ENCODE assay signal across 8 cellular contexts in the genomic region with DNA sequence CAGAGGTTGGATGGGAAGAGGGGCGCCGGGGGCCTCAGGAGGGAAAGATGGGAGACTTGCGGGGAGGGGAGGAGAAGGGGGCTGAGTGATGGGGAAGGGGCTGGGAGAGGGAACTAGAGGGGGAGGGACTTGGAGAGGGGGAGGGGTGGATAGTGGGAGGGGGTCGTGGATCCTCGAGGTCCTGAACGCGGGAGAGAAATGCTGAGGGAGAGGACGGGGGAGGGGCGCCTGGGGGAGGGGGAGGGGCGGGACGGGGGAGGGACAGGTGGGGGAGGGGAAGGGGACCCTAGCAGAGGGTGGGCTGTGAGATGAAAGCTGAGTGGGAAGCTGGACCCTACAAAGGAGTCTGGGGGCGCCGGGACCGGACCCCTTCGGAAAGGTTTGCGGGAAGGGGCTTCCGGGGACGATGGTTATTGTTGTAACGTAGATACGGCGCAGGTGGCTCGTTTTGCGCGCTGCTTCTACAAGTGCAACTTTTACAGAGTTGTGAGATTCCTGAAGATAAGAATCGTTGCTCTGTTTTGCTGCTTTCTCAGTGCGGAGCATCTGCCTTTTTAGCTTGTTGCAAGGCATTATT. TPM values are rescaled to one million over a fixed set of nuclear protein-coding genes. Genes with fewer than 3 reads are reported as not detected.
DNase-seq lines count a peak whose midpoint lies in the region; ATAC-seq and TF ChIP-seq lines count a peak whose summit lies in the region.

No MANE protein-coding gene starts in this region.

- ATAC-seq in GM19351 (IDR thresholded peaks at IDR 0.05; ENCODE audit: unreplicated experiment) = no peak
- no peak for ATAC-seq in GM21717 (IDR thresholded peaks at IDR 0.05; ENCODE audit: unreplicated experiment)
- ATAC-seq in GM21381 (IDR thresholded peaks at IDR 0.05; ENCODE audit: unreplicated experiment) = no peak

- H3K4me3 Mint-ChIP-seq in CD8-positive, alpha-beta memory T cell = peak overlapping the region; percentile 88 to 98 (median 91)

- H3K9ac ChIP-seq in liver (ENCODE audit: low read depth in 1 of 2, low read length in 2 of 2) = peak overlapping the region; percentile 61 to 90

- H3K27me3 ChIP-seq in CD8-positive, alpha-beta memory T cell (ENCODE audit: insufficient read depth, low read length, poor library complexity, severe bottlenecking) = no peaks in the 10 kb centered on the region
- no peaks in the 10 kb centered on the region for H3K27me3 ChIP-seq in liver (ENCODE audit: control insufficient read depth in 4 of 4, insufficient read depth in 4 of 4, low read length in 3 of 4)
- no peaks in the 10 kb centered on the region for H3K27me3 ChIP-seq in testis

- H3K27ac ChIP-seq in CD8-positive, alpha-beta memory T cell (ENCODE audit: low read depth, low read length) = peak overlapping the region; percentile 18
- H3K27ac ChIP-seq in angular gyrus (ENCODE audit: low read depth, low read length) = peak overlapping the region; percentile 76
- H3K27ac ChIP-seq in liver (ENCODE audit: low read depth in 1 of 2, low read length in 2 of 2) = peak overlapping the region; percentile 90
- H3K27ac ChIP-seq in testis = peak overlapping the region; percentile 81 to 89

- CTCF ChIA-PET in CD8-positive, alpha-beta memory T cell (lab: Charles Lee) = no interaction called here

- no peaks in the 10 kb centered on the region for H3K36me3 ChIP-seq in CD8-positive, alpha-beta memory T cell (ENCODE audit: insufficient read depth, low read length)
- H3K36me3 ChIP-seq in liver (ENCODE audit: control insufficient read depth in 4 of 4, insufficient read depth in 3 of 4, low read depth in 1 of 4, low read length in 3 of 4) (no peaks in the 10 kb centered on the region), testis (ENCODE audit: low read depth, missing control alignments) (no peaks in the 10 kb centered on the region)

- peak overlapping the region; percentile 71 for H3K4me3 ChIP-seq in CD8-positive, alpha-beta memory T cell (ENCODE audit: low read length)
- peak overlapping the region; percentile 68 for H3K4me3 ChIP-seq in NB4 (ENCODE audit: low read depth, low read length)
- H3K4me3 ChIP-seq in liver (ENCODE audit: low read depth in 1 of 3, low read length in 3 of 3) = peak overlapping the region; percentile 52 to 83 (median 67)
- H3K4me3 ChIP-seq in testis = peak overlapping the region; percentile 57 to 80

- H3K9me3 Mint-ChIP-seq in CD8-positive, alpha-beta memory T cell = no peaks in the 10 kb centered on the region

- no peak for TF ChIP-seq RAD21 in liver (IDR thresholded peaks at IDR 0.05)

- POLR2A ChIA-PET in CD8-positive, alpha-beta memory T cell (lab: Charles Lee) = interaction anchor here (1.5 kb wide), 1 partner anchor 20 kb away, joined by 7 read pairs; the partner anchor contains the start of gene ZNF787

- TF ChIP-seq CTCF in NB4 (IDR thresholded peaks at IDR 0.05; ENCODE audit: low read depth, low read length) (no peak), liver (IDR thresholded peaks at IDR 0.05; ENCODE audit: low read depth, low read length, missing input control) (no peak), testis (IDR thresholded peaks at IDR 0.05) (no peak)

- peaks cover 0 to 4% of the 10 kb centered on the region in 2 donors for H3K27me3 Mint-ChIP-seq in CD8-positive, alpha-beta memory T cell

- peaks cover 0 to 11% (median 2%) of the 10 kb centered on the region in 3 donors for H3K36me3 Mint-ChIP-seq in CD8-positive, alpha-beta memory T cell

- peaks cover 28 to 45% (median 37%) of the 10 kb centered on the region in 3 donors for H3K4me1 Mint-ChIP-seq in CD8-positive, alpha-beta memory T cell

- DNase-seq in CD8-positive, alpha-beta memory T cell = peak; percentile 9 to 60 (median 21)
- DNase-seq in NB4 (ENCODE audit: low read depth) (peak; percentile 26), testis (no peak)

- H3K27ac Mint-ChIP-seq in CD8-positive, alpha-beta memory T cell = peak overlapping the region in 7 of 8 donors; percentile 70 to 98 (median 91)

- no peak for TF ChIP-seq POLR2A in NB4 (IDR thresholded peaks at IDR 0.05; ENCODE audit: extremely low read depth, insufficient read length)
- TF ChIP-seq POLR2A in testis (IDR thresholded peaks at IDR 0.05) = no peak

- intact Hi-C loops in testis (cut with DNase I; ENCODE audit: low total_unique reads) = no loop called here

- H3K9me3 ChIP-seq in CD8-positive, alpha-beta memory T cell (ENCODE audit: low read length) = no peaks in the 10 kb centered on the region
- H3K9me3 ChIP-seq in liver (ENCODE audit: control insufficient read depth in 4 of 4, low read length in 3 of 4) (no peaks in the 10 kb centered on the region), testis (no peaks in the 10 kb centered on the region)

- peaks cover 18% of the 10 kb centered on the region for H3K4me1 ChIP-seq in CD8-positive, alpha-beta memory T cell (ENCODE audit: insufficient read depth, low read length)
- H3K4me1 ChIP-seq in liver (ENCODE audit: control insufficient read depth in 4 of 4, insufficient read depth in 4 of 4, low read length in 3 of 4) (peaks cover 13 to 78% (median 68%) of the 10 kb centered on the region in 4 donors), testis (peaks cover 18% of the 10 kb centered on the region)

- 1% methylated on average over 24 of the region's 26 CpGs for WGBS in liver
- 4 to 5% methylated on average over 21 to 25 of the region's 26 CpGs for WGBS in testis, 2 donors

TF ChIP-seq in liver, 16 proteins besides CTCF, POLR2A, EP300 and RAD21 (continues in another document):
- TF ChIP-seq TAF1 (conservative IDR thresholded peaks at IDR 0.05) (no peak), FOXA2 (IDR thresholded peaks at IDR 0.05) (no peak), RXRA (IDR thresholded peaks at IDR 0.05) (no peak), JUND (IDR thresholded peaks at IDR 0.05) (no peak), EGR1 (IDR thresholded peaks at IDR 0.05; ENCODE audit: low read depth in 2 of 2) (no peak), FOXA1 (IDR thresholded peaks at IDR 0.05) (no peak), YY1 (IDR thresholded peaks at IDR 0.05) (no peak), HNF4A (conservative IDR thresholded peaks at IDR 0.05) (no peak)
- TF ChIP-seq, protein P1, sequence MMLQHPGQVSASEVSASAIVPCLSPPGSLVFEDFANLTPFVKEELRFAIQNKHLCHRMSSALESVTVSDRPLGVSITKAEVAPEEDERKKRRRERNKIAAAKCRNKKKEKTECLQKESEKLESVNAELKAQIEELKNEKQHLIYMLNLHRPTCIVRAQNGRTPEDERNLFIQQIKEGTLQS (IDR thresholded peaks at IDR 0.05) = no peak
- TF ChIP-seq, protein P2, sequence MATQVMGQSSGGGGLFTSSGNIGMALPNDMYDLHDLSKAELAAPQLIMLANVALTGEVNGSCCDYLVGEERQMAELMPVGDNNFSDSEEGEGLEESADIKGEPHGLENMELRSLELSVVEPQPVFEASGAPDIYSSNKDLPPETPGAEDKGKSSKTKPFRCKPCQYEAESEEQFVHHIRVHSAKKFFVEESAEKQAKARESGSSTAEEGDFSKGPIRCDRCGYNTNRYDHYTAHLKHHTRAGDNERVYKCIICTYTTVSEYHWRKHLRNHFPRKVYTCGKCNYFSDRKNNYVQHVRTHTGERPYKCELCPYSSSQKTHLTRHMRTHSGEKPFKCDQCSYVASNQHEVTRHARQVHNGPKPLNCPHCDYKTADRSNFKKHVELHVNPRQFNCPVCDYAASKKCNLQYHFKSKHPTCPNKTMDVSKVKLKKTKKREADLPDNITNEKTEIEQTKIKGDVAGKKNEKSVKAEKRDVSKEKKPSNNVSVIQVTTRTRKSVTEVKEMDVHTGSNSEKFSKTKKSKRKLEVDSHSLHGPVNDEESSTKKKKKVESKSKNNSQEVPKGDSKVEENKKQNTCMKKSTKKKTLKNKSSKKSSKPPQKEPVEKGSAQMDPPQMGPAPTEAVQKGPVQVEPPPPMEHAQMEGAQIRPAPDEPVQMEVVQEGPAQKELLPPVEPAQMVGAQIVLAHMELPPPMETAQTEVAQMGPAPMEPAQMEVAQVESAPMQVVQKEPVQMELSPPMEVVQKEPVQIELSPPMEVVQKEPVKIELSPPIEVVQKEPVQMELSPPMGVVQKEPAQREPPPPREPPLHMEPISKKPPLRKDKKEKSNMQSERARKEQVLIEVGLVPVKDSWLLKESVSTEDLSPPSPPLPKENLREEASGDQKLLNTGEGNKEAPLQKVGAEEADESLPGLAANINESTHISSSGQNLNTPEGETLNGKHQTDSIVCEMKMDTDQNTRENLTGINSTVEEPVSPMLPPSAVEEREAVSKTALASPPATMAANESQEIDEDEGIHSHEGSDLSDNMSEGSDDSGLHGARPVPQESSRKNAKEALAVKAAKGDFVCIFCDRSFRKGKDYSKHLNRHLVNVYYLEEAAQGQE (IDR thresholded peaks at IDR 0.05) = no peak

RNA-seq across cellular contexts. Expression of gene ZNF444, which starts 0.4 kb away (rescaled TPM):
- 10 to 100 TPM; 24.9 to 26.7 TPM for total RNA-seq in CD8-positive, alpha-beta memory T cell
- 19.7 TPM for polyA plus RNA-seq in CD8-positive, alpha-beta memory T cell
- total RNA-seq in liver = 10 to 100 TPM; 16.0 to 26.1 TPM
- polyA plus RNA-seq in liver = 10 to 100 TPM in 1 of 2 donors, 1 to 10 TPM in 1; 6.1 to 30.4 TPM
- total RNA-seq in testis = 10 to 100 TPM; 59.2 to 62.6 TPM
- polyA plus RNA-seq in testis (ENCODE audit: insufficient read depth, low read depth, low replicate concordance) = 24.7 TPM

RNA-seq across cellular contexts. Expression of gene ZNF787, which starts 20.4 kb away (rescaled TPM):
- total RNA-seq in CD8-positive, alpha-beta memory T cell = 10 to 100 TPM; 34.7 to 38.7 TPM
- 2.8 TPM for polyA plus RNA-seq in CD8-positive, alpha-beta memory T cell
- 10 to 100 TPM; 17.6 to 23.6 TPM for total RNA-seq in liver
- 10 to 100 TPM in 1 of 2 donors, 1 to 10 TPM in 1; 2.9 to 20.1 TPM for polyA plus RNA-seq in liver
- total RNA-seq in testis = 10 to 100 TPM; 35.7 to 41.4 TPM
- 22.3 TPM for polyA plus RNA-seq in testis (ENCODE audit: insufficient read depth, low read depth, low replicate concordance)

RNA-seq across cellular contexts. Expression of gene GALP, which starts 34.3 kb away (rescaled TPM):
- not detected for total RNA-seq in CD8-positive, alpha-beta memory T cell
- polyA plus RNA-seq in CD8-positive, alpha-beta memory T cell = not detected
- total RNA-seq in liver (not detected), testis (not detected)
- polyA plus RNA-seq in liver (under 1 TPM; 0.08 to 0.63 TPM), testis (ENCODE audit: insufficient read depth, low read depth, low replicate concordance) (not detected)

RNA-seq across cellular contexts. Expression of gene ZSCAN5B, which starts 56.1 kb away (rescaled TPM):
- total RNA-seq in CD8-positive, alpha-beta memory T cell = not detected
- not detected for polyA plus RNA-seq in CD8-positive, alpha-beta memory T cell
- under 1 TPM in 1 of 2 donors, not detected in 1; 0.08 TPM for total RNA-seq in liver
- not detected for polyA plus RNA-seq in liver
- 1 to 10 TPM; 4.0 to 5.8 TPM for total RNA-seq in testis
- polyA plus RNA-seq in testis (ENCODE audit: insufficient read depth, low read depth, low replicate concordance) = 3.0 TPM

Comparison
In these comparisons a context has a peak if more than half of its experiments do, and no peak if none do; other contexts are left out.
1. H3K27ac ChIP-seq: peak in every context shown above with its lines; median percentile 90 in liver; 85 in testis; 76 in angular gyrus; 18 in CD8-positive, alpha-beta memory T cell.